ENCODE assay signal across 8 cellular contexts in genomic region chr7:21355406-21355874, GRCh38.
DNase-seq lines count a peak whose midpoint lies in the region; ATAC-seq and TF ChIP-seq lines count a peak whose summit lies in the region.

No MANE protein-coding gene starts in this region.

- no peaks in the 10 kb centered on the region for H3K36me3 Mint-ChIP-seq in immature natural killer cell
- H3K36me3 Mint-ChIP-seq in mesothelial cell of epicardium = no peaks in the 10 kb centered on the region

- peak; percentile 85 for ATAC-seq in GM18909 (IDR thresholded peaks at IDR 0.05; ENCODE audit: poor library complexity, unreplicated experiment)
- peak; percentile 88 for ATAC-seq in HG02943 (IDR thresholded peaks at IDR 0.05; ENCODE audit: low read depth, unreplicated experiment)
- ATAC-seq in sciatic nerve = no peak

- intact Hi-C loops in sciatic nerve (cut with DNase I) = no loop called here

- H3K27me3 Mint-ChIP-seq in immature natural killer cell (ENCODE audit: low read depth in 3 of 3) (peaks cover 0 to 5% (median 0%) of the 10 kb centered on the region in 3 donors), mesothelial cell of epicardium (ENCODE audit: low read depth) (peaks cover 20% of the 10 kb centered on the region)

- peak; percentile 89 for DNase-seq in SIG-M5 treated with dmso at 0.1 percent for 504 hours (lab: John Stamatoyannopoulos, UW; ENCODE audit: unreplicated experiment)
- peak; percentile 76 to 82 (median 81) for DNase-seq in immature natural killer cell
- DNase-seq in NCI-H69 (lab: John Stamatoyannopoulos, UW) = no peak
- no peak for DNase-seq in sciatic nerve (ENCODE audit: low spot score)
- no peak for DNase-seq in OCI-M2 (lab: John Stamatoyannopoulos, UW; ENCODE audit: unreplicated experiment)
- DNase-seq in mesothelial cell of epicardium (ENCODE audit: low spot score in 2 of 2, unreplicated experiment in 2 of 2) = no peak

- peaks cover 81 to 87% of the 10 kb centered on the region in 2 donors for H3K4me1 Mint-ChIP-seq in immature natural killer cell
- no peaks in the 10 kb centered on the region for H3K4me1 Mint-ChIP-seq in mesothelial cell of epicardium

- H3K4me3 Mint-ChIP-seq in immature natural killer cell (peak overlapping the region; percentile 51 to 88 (median 69)), mesothelial cell of epicardium (no peak overlapping the region)

- H3K9me3 Mint-ChIP-seq in immature natural killer cell = no peaks in the 10 kb centered on the region
- H3K9me3 Mint-ChIP-seq in mesothelial cell of epicardium = no peaks in the 10 kb centered on the region

- TF ChIP-seq CTCF in mesothelial cell of epicardium (IDR thresholded peaks at IDR 0.05; ENCODE audit: unreplicated experiment) = no peak

- H3K27ac Mint-ChIP-seq in immature natural killer cell (peak overlapping the region; percentile 81 to 98 (median 95)), mesothelial cell of epicardium (no peak overlapping the region)

Comparison
In these comparisons a context has a peak if more than half of its experiments do, and no peak if none do; other contexts are left out.
1. DNase-seq: peak in SIG-M5 treated with dmso at 0.1 percent for 504 hours (single experiment) and immature natural killer cell (3 of 3); none in NCI-H69 (single experiment), sciatic nerve (single experiment), OCI-M2 (single experiment) and mesothelial cell of epicardium (0 of 2).